ENCODE assay signal across 9 cellular contexts in genomic region chr4:32778938-32779337, GRCh38.
"Had no signal": no experiment of that assay in that cellular context is flagged by ENCODE, and none has a peak within 500 bp of the region (broad histone marks: within the 10 kb centered on the region; RNA-seq: fewer than 3 reads in every experiment).

No MANE protein-coding gene starts in this region.

- H3K4me2 ChIP-seq: GM23338, KMS-11 had no signal

- FAIRE-seq: H1, HTR-8/SVneo had no signal

- H3K9ac ChIP-seq: KMS-11 had no signal

- H3K27ac ChIP-seq: KMS-11 had no signal

- H3K36me3 Mint-ChIP-seq: IgD-negative memory B cell had no signal

- H3K4me1 ChIP-seq: HAP-1 had no signal

- DNase-seq: H7, Karpas-422, KBM-7 had no signal

- H3K27me3 Mint-ChIP-seq: IgD-negative memory B cell had no signal

- H3K36me3 ChIP-seq: HAP-1 had no signal

- H3K4me1 Mint-ChIP-seq: GM23338, IgD-negative memory B cell had no signal

- H3K4me3 Mint-ChIP-seq: GM23338, IgD-negative memory B cell had no signal

- H3K27ac Mint-ChIP-seq: GM23338, IgD-negative memory B cell had no signal

- H2AFZ ChIP-seq: GM23338 had no signal

- ATAC-seq: GM23338 had no signal

- H3K4me3 ChIP-seq: GM23338, HAP-1 had no signal

- H3K9me3 ChIP-seq: HAP-1 had no signal
